Comparison of ENCODE assay signal across 10 cellular contexts in the genomic region with DNA sequence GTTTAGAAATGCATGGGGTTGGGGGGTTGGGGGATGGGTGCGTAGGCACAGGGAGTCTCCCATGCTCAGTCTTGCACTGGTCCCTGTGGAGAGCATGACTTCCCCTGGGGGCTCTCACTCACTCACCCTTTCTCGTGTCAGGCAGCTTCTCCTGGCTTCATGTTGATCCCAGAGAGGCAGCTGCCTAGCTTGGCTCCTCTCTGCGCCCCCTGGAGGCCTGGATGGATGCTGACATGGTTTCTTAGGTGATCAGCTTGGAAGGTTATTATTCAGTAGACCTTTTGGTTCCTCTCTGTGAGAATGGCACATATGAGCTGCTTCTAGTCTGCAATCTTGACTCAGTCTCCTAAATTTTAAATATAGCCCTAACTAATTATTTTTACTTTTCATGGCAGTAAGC.
A peak's percentile ranks its signal among the peaks of the same experiment; 100 is the strongest.
DNase-seq lines count a peak whose midpoint lies in the region; ATAC-seq, FAIRE-seq and TF ChIP-seq lines count a peak whose summit lies in the region.
"Had no signal": no experiment of that assay in that cellular context is flagged by ENCODE, and none has a peak within 500 bp of the region (broad histone marks: within the 10 kb centered on the region; RNA-seq: fewer than 3 reads in every experiment).

No MANE protein-coding gene starts in this region.

- H3K9ac ChIP-seq in mammary epithelial cell (ENCODE audit: insufficient read depth, low read length): no peak overlapping the region
- H3K9ac ChIP-seq in kidney (ENCODE audit: low read length in 2 of 2): no peak overlapping the region

- WGBS in mammary epithelial cell (ENCODE audit: low coverage, missing lambda C conversion rate): 83% methylated on average over 2 of the region's 3 CpGs

- H3K36me3 ChIP-seq in A673 (ENCODE audit: insufficient read depth, low read length, poor library complexity, severe bottlenecking) (no peaks in the 10 kb centered on the region), mammary epithelial cell (ENCODE audit: insufficient read depth, low read length) (no peaks in the 10 kb centered on the region), kidney (ENCODE audit: control insufficient read depth in 1 of 2, insufficient read depth in 2 of 2, low read length in 2 of 2) (no peaks in the 10 kb centered on the region)
- H3K36me3 ChIP-seq: thoracic aorta had no signal

- DNase-seq in A673 (ENCODE audit: low spot score) (peak; percentile 35), mammary epithelial cell (no peak), RCC 7860 (ENCODE audit: low spot score) (no peak), Right ventricle myocardium inferior (ENCODE audit: missing footprints) (no peak), kidney (no peak)
- DNase-seq: activated CD4-positive, alpha-beta T cell treated with anti-CD3 and anti-CD28 coated beads, Interleukin-2, amount 10 ng/mL, durations not matched to agents 7 days and 5 days had no signal

- no peak overlapping the region for H3K4me2 ChIP-seq in mammary epithelial cell (ENCODE audit: insufficient read depth, low read depth, low read length)

- H3K9me3 ChIP-seq in A673 (ENCODE audit: low read depth, low read length, poor library complexity, severe bottlenecking) (peaks cover 6% of the 10 kb centered on the region), mammary epithelial cell (replicated peaks; ENCODE audit: insufficient read depth, low read length) (no peaks in the 10 kb centered on the region), kidney (ENCODE audit: control insufficient read depth in 1 of 2, low read length in 2 of 2) (peaks cover 0 to 7% of the 10 kb centered on the region in 2 donors)
- H3K9me3 ChIP-seq: thoracic aorta had no signal

- FAIRE-seq in RCC 7860 (lab: Jason Lieb, UNC): no peak
- FAIRE-seq in kidney (lab: Jason Lieb, UNC): no peak

- H3K4me3 ChIP-seq in A673 (ENCODE audit: low read depth, low read length, poor library complexity, severe bottlenecking) (no peak overlapping the region), mammary epithelial cell (replicated peaks in 1 of 3; ENCODE audit: insufficient read depth in 1 of 3, low read depth in 2 of 3, low read length in 3 of 3) (no peak overlapping the region), kidney (ENCODE audit: low read length in 2 of 2) (no peak overlapping the region)
- H3K4me3 ChIP-seq: thoracic aorta had no signal

- H3K4me1 ChIP-seq in A673 (ENCODE audit: insufficient read depth, low read length, poor library complexity, severe bottlenecking): no peaks in the 10 kb centered on the region
- H3K4me1 ChIP-seq in mammary epithelial cell (ENCODE audit: insufficient read depth, low read length): no peaks in the 10 kb centered on the region
- H3K4me1 ChIP-seq in kidney (ENCODE audit: control insufficient read depth in 1 of 2, insufficient read depth in 1 of 2, low read depth in 1 of 2, low read length in 2 of 2): no peaks in the 10 kb centered on the region

- no peaks in the 10 kb centered on the region for H4K20me1 ChIP-seq in mammary epithelial cell (ENCODE audit: insufficient read depth, low read length)

- intact Hi-C loops in A673 (cut with micrococcal nuclease; ENCODE audit: unreplicated experiment): no loop called here
- intact Hi-C loops in mammary epithelial cell (cut with micrococcal nuclease): no loop called here
- intact Hi-C loops in Right ventricle myocardium inferior (cut with DNase I): no loop called here
- intact Hi-C loops in kidney (cut with DNase I): no loop called here

- in situ Hi-C loops in mammary epithelial cell (cut with MboI; ENCODE audit: low sequenced_read_pairs in 2 of 2): loop anchor here in 1 of 2 donors (25.0 kb wide), 1 partner anchor 100 kb away; a partner anchor contains a TSS

- POLR2A ChIA-PET in A673 (lab: Charles Lee; ENCODE audit: low non-redundant PET): no interaction called here

- ATAC-seq in HG03521 (IDR thresholded peaks at IDR 0.05; ENCODE audit: unreplicated experiment) (peak; percentile 64), Right ventricle myocardium inferior (no peak), HG03460 (IDR thresholded peaks at IDR 0.05; ENCODE audit: unreplicated experiment) (no peak)

- dilution Hi-C loops in mammary epithelial cell (cut with HindIII; ENCODE audit: low sequenced_read_pairs): no loop called here

- BruUV-seq in A673 (replicated peaks; lab: Mats Ljungman, UMichigan) (no TSS peak), mammary epithelial cell (replicated peaks; lab: Mats Ljungman, UMichigan) (no TSS peak)

- CTCF ChIA-PET in A673 (lab: Charles Lee) (no interaction called here), mammary epithelial cell (lab: Charles Lee; ENCODE audit: low non-redundant PET) (no interaction called here)

- no peaks in the 10 kb centered on the region for H3K27me3 ChIP-seq in A673 (replicated peaks; ENCODE audit: insufficient read depth, low read depth, low read length, poor library complexity)
- H3K27me3 ChIP-seq in mammary epithelial cell (ENCODE audit: insufficient read depth, low read length): no peaks in the 10 kb centered on the region

- no peaks in the 10 kb centered on the region for H3K79me2 ChIP-seq in mammary epithelial cell (ENCODE audit: insufficient read depth, low read length)

- TF ChIP-seq CTCF in A673 (conservative IDR thresholded peaks at IDR 0.05; ENCODE audit: low read depth, low read length): peak; percentile 46
- peak; percentile 71 for TF ChIP-seq CTCF in GM12873 (IDR thresholded peaks at IDR 0.05; ENCODE audit: insufficient read depth, low read depth, low read length, missing control alignments)
- peak; percentile 33 to 34 for TF ChIP-seq CTCF in mammary epithelial cell (conservative IDR thresholded peaks at IDR 0.05 in 1 of 2, IDR thresholded peaks at IDR 0.05 in 1 of 2; ENCODE audit: extremely low read depth in 1 of 2, insufficient read depth in 1 of 2, low read depth in 1 of 2, low read length in 2 of 2)
- no peak for TF ChIP-seq CTCF in kidney (IDR thresholded peaks at IDR 0.05; ENCODE audit: borderline replicate concordance, extremely low read depth, insufficient read depth)

- no peak overlapping the region for H2AFZ ChIP-seq in mammary epithelial cell (ENCODE audit: low read depth, low read length)

- H3K27ac ChIP-seq in A673 (ENCODE audit: low read depth, low read length, poor library complexity, severe bottlenecking) (no peak overlapping the region), mammary epithelial cell (ENCODE audit: insufficient read depth, low read depth, low read length) (no peak overlapping the region), kidney (ENCODE audit: low read depth in 2 of 2, low read length in 2 of 2) (no peak overlapping the region)
- H3K27ac ChIP-seq: thoracic aorta had no signal
